In the genomic region with DNA sequence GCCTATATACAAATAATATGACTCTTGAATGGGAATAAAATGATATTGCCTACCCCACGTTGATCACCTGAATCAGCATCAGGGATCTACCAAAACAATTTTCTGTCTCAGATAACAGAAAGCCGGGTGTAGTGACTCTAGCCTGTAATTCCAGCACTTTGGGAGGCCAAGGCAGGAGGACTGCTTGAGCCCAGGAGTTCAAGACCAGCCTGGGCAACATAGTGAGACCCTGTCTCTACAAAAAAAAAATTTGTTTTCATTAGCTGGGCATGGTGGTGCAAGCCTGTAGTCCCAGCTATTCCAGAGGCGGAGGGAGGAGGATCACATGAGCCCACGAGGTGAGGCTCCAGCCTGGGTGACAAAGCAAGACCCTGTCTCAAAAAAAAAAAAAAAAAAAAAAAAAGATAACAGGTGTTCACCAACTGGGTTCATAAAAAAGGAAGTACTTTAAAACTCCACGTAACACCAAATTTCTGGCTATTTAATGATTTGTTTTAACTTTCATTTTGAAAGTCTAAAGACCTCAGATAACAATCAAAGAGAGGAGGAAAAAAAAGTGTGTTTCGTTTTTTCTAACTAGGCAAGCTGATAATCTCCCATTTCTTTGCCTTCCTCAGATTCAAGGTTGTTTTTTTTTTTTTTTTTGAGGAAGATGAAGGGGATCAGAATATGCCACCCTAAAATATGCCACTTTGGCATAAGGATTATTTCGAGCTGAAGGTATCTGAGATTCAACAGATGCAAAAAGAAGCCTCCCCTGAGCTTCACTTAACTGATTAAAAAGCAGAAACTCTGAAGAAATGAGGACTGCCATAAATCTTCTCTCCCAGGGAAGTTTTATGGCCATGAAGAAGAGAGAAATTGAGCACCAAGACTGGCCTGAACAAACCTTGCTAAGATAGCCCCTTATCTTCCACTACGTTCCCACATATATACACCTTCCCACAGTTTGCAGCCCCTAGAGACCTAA, we compare ENCODE assay signal across 15 cellular contexts. TPM values are rescaled to one million over a fixed set of nuclear protein-coding genes. Genes with fewer than 3 reads are reported as not detected.
DNase-seq lines count a peak whose midpoint lies in the region.
"Had no signal": no experiment of that assay in that cellular context is flagged by ENCODE, and none has a peak within 500 bp of the region (broad histone marks: within the 10 kb centered on the region; RNA-seq: fewer than 3 reads in every experiment).

No MANE protein-coding gene starts in this region.

- H3K27me3 Mint-ChIP-seq in activated naive CD4-positive, alpha-beta T cell treated with anti-CD3 and anti-CD28 coated beads, Interleukin-2, amount 50 U/mL, for 24 hours: no peaks in the 10 kb centered on the region

- H3K36me3 Mint-ChIP-seq in activated naive CD4-positive, alpha-beta T cell treated with anti-CD3 and anti-CD28 coated beads, Interleukin-2, amount 50 U/mL, for 24 hours: peaks cover 23% of the 10 kb centered on the region

- H3K4me1 Mint-ChIP-seq in activated naive CD4-positive, alpha-beta T cell treated with anti-CD3 and anti-CD28 coated beads, Interleukin-2, amount 50 U/mL, for 24 hours: peaks cover 84% of the 10 kb centered on the region

- peak overlapping the region; percentile 87 for H3K27ac Mint-ChIP-seq in activated naive CD4-positive, alpha-beta T cell treated with anti-CD3 and anti-CD28 coated beads, Interleukin-2, amount 50 U/mL, for 24 hours

- no peak for DNase-seq in activated naive CD4-positive, alpha-beta T cell treated with anti-CD3 and anti-CD28 coated beads, Interleukin-2, amount 50 U/mL, for 16 hours
- peak; percentile 48 for DNase-seq in OCI-M1 (lab: John Stamatoyannopoulos, UW)
- peak; percentile 46 for DNase-seq in central memory CD4-positive, alpha-beta T cell
- DNase-seq in G401 (ENCODE audit: low spot score): no peak
- no peak for DNase-seq in NCI-H226
- no peak for DNase-seq in HuH-7.5 (ENCODE audit: low spot score)
- no peak for DNase-seq in SHP77 (lab: John Stamatoyannopoulos, UW)
- DNase-seq: aorta; colonic mucosa; DMS 273 treated with DMSO at 0.1 percent for 48 hours; NCI-H1092 treated with DMSO at 0.1 percent for 48 hours; right cardiac atrium; stimulated activated CD4-positive, alpha-beta T cell treated with anti-CD3 and anti-CD28 coated beads, Interleukin-2, amount 100 ng/mL, for 24 hours; trophoblast cell had no signal

- H3K4me3 Mint-ChIP-seq in activated naive CD4-positive, alpha-beta T cell treated with anti-CD3 and anti-CD28 coated beads, Interleukin-2, amount 50 U/mL, for 24 hours: peak overlapping the region; percentile 62

- in situ Hi-C loops in G401 (cut with HindIII; ENCODE audit: low sequenced_read_pairs): no loop called here

- H3K9me3 Mint-ChIP-seq in activated naive CD4-positive, alpha-beta T cell treated with anti-CD3 and anti-CD28 coated beads, Interleukin-2, amount 50 U/mL, for 24 hours: no peaks in the 10 kb centered on the region

RNA-seq across cellular contexts. Expression of a gene that starts 44.1 kb away (rescaled TPM):
- 0.18 and 0.44 TPM in 2 replicates for total RNA-seq in G401 (2014; rRNA removed; shearing (Covaris generic))

Comparison
In these comparisons a context has a peak if more than half of its experiments do, and no peak if none do; other contexts are left out.
1. DNase-seq: peak in OCI-M1 (single experiment) and central memory CD4-positive, alpha-beta T cell (single experiment); none in activated naive CD4-positive, alpha-beta T cell treated with anti-CD3 and anti-CD28 coated beads, Interleukin-2, amount 50 U/mL, for 16 hours (single experiment), G401 (single experiment), NCI-H226 (single experiment), HuH-7.5 (single experiment) and SHP77 (0 of 2).